ENCODE assay signal across 19 cellular contexts in genomic region chr4:97582890-97583289, GRCh38.
"Had no signal": no experiment of that assay in that cellular context is flagged by ENCODE, and none has a peak within 500 bp of the region (broad histone marks: within the 10 kb centered on the region; RNA-seq: fewer than 3 reads in every experiment).

No MANE protein-coding gene starts in this region.

- DNase-seq: KBM-7, MV-4-11, NCI-H1048, NCI-H1105, NCI-H1417, NCI-H1436 treated with DMSO at 0.1 percent for 48 hours, NCI-H1694, NCI-H187 treated with DMSO at 0.1 percent for 48 hours, NCI-H2029 treated with DMSO at 0.1 percent for 48 hours, NCI-H2171 treated with DMSO at 0.1 percent for 48 hours, NCI-H524, NCI-H69, NCI-H774, PC-9, Peyer's patch, SHP77 treated with DMSO at 0.1 percent for 48 hours, SJCRH30 had no signal

- H3K9me3 ChIP-seq: Peyer's patch, SJCRH30 had no signal

- H2AFZ ChIP-seq: PC-9 had no signal

- H3K27ac ChIP-seq: PC-9, Peyer's patch, SJCRH30 had no signal

- ATAC-seq: Right ventricle myocardium inferior, SK-N-SH treated with all-trans-retinoic acid at 6 μM for 48 hours had no signal

- H3K36me3 ChIP-seq: Peyer's patch, SJCRH30 had no signal

- H3K27me3 ChIP-seq: Peyer's patch, SJCRH30 had no signal

- H3K4me3 ChIP-seq: PC-9, Peyer's patch, SJCRH30 had no signal

- H3K4me2 ChIP-seq: PC-9 had no signal
